In genomic region chrX:130413415-130413814, GRCh38 we compare ENCODE assay signal across 1 cellular context.
TF ChIP-seq lines count a peak whose summit lies in the region.

No MANE protein-coding gene starts in this region.

TF ChIP-seq in GM23338, 12 proteins besides CTCF, POLR2A, EP300 and RAD21 (continued from another document):
- TF ChIP-seq ZNF331 (CRISPR knock-in tag; IDR thresholded peaks at IDR 0.05; ENCODE audit: low read depth) (no peak), REST (IDR thresholded peaks at IDR 0.05; ENCODE audit: unreplicated experiment) (no peak), ZNF114 (CRISPR knock-in tag; IDR thresholded peaks at IDR 0.05) (no peak), CREB1 (CRISPR knock-in tag; IDR thresholded peaks at IDR 0.05; ENCODE audit: low read depth) (no peak)
